In genomic region chr17:72588961-72589360, GRCh38 we compare ENCODE assay signal across 8 cellular contexts.
DNase-seq lines count a peak whose midpoint lies in the region; ATAC-seq and TF ChIP-seq lines count a peak whose summit lies in the region.

No MANE protein-coding gene starts in this region.

- H3K4me1 ChIP-seq in DND-41 (ENCODE audit: insufficient read depth, low read length): peaks cover 10% of the 10 kb centered on the region

- no peak overlapping the region for H2AFZ ChIP-seq in DND-41 (ENCODE audit: low read depth, low read length)

- H3K4me2 ChIP-seq in DND-41 (ENCODE audit: insufficient read depth, low read length): no peak overlapping the region

- TF ChIP-seq CTCF in DND-41 (IDR thresholded peaks at IDR 0.05; ENCODE audit: borderline replicate concordance, extremely low read depth, low read length, poor library complexity, severe bottlenecking): no peak
- TF ChIP-seq CTCF in brain microvascular endothelial cell (IDR thresholded peaks at IDR 0.05; ENCODE audit: low read depth, low read length, missing control alignments): no peak

- in situ Hi-C loops in brain microvascular endothelial cell (cut with HindIII; ENCODE audit: low pct_ligation_motif_present, low sequenced_read_pairs): no loop called here

- H3K9me3 ChIP-seq in DND-41 (ENCODE audit: insufficient read depth, low read length, severe bottlenecking): no peaks in the 10 kb centered on the region

- ATAC-seq in DND-41 (ENCODE audit: insufficient read depth, low read depth) (peak; percentile 52; the same call in 2 of the 3 replicates), HG03354 (IDR thresholded peaks at IDR 0.05; ENCODE audit: poor library complexity, severe bottlenecking, unreplicated experiment) (no peak), GM21515 (IDR thresholded peaks at IDR 0.05; ENCODE audit: unreplicated experiment) (no peak)

- no peak overlapping the region for H3K4me3 ChIP-seq in DND-41 (ENCODE audit: low read depth in 1 of 2, low read length in 2 of 2)
- H3K4me3 ChIP-seq in brain microvascular endothelial cell (ENCODE audit: low read depth, low read length): peak overlapping the region; percentile 37

- H3K36me3 ChIP-seq in DND-41 (ENCODE audit: insufficient read depth, low read length): no peaks in the 10 kb centered on the region
- no peaks in the 10 kb centered on the region for H3K36me3 ChIP-seq in brain microvascular endothelial cell (replicated peaks)

- H3K9ac ChIP-seq in DND-41 (ENCODE audit: low read depth, low read length): no peak overlapping the region

- H3K27ac ChIP-seq in DND-41 (ENCODE audit: low read length) (no peak overlapping the region), brain microvascular endothelial cell (peak overlapping the region; percentile 41)

- peak; percentile 16 for DNase-seq in DND-41
- peak; percentile 91 for DNase-seq in NCI-H2171 (lab: John Stamatoyannopoulos, UW)
- DNase-seq in brain microvascular endothelial cell: peak; percentile 40
- peak; percentile 50 for DNase-seq in occipital lobe (lab: John Stamatoyannopoulos, UW)
- DNase-seq in AG20443 (ENCODE audit: low spot score): no peak
- no peak for DNase-seq in CD1c-positive myeloid dendritic cell (ENCODE audit: extremely low spot score)

- no peaks in the 10 kb centered on the region for H4K20me1 ChIP-seq in DND-41 (ENCODE audit: insufficient read depth, low read length)

- H3K27me3 ChIP-seq in DND-41 (ENCODE audit: insufficient read depth, low read length, poor library complexity) (no peaks in the 10 kb centered on the region), brain microvascular endothelial cell (replicated peaks) (no peaks in the 10 kb centered on the region)

- H3K79me2 ChIP-seq in DND-41 (ENCODE audit: insufficient read depth, low read length): no peaks in the 10 kb centered on the region

Comparison
In these comparisons a context has a peak if more than half of its experiments do, and no peak if none do; other contexts are left out.
1. DNase-seq: peak in DND-41 (single experiment), NCI-H2171 (single experiment), brain microvascular endothelial cell (single experiment) and occipital lobe (single experiment); none in AG20443 (single experiment) and CD1c-positive myeloid dendritic cell (single experiment).